In the genomic region with DNA sequence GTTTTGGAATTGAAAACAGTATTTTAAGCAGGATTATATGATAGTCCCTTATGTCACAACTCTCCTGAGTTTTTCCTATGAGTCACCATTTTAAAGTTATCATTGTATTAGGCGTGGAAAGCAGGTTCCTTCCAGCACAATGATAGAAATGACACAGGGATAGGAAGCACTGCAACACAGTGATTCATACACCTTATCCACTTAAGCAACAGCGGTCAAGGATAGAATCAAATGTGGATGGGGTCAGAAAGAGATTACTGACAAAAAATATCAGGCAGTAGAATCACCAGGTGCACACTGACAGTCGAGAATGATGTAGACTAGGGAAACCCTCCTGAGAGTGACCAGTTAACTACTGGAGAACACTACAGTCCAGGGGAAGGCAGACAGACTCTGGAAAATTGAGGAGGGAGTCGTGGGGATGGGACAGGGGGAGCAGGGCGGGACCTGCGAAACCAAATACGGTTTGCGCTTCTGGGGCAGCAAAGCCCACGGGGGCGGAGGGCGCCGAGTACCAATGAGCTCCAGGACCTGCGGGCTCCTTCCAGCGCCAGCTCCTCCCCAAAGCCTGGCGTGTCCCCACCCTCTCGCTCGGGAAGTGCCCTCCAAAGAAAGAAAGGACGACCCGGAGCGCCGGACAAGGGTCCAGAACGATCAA, we compare ENCODE assay signal across 8 cellular contexts. TPM values are rescaled to one million over a fixed set of nuclear protein-coding genes. Genes with fewer than 3 reads are reported as not detected.
DNase-seq lines count a peak whose midpoint lies in the region; ATAC-seq and TF ChIP-seq lines count a peak whose summit lies in the region.

No MANE protein-coding gene starts in this region.

- H3K4me3 ChIP-seq in Jurkat, Clone E6-1 (ENCODE audit: low read length): peak overlapping the region; percentile 90
- H3K4me3 ChIP-seq in duodenal mucosa (ENCODE audit: low read depth in 1 of 2, low read length in 2 of 2): peak overlapping the region; percentile 92 to 94

- TF ChIP-seq CTCF in type B pancreatic cell (conservative IDR thresholded peaks at IDR 0.05): no peak

- H3K9me3 ChIP-seq in duodenal mucosa (ENCODE audit: control insufficient read depth in 1 of 2, low read length in 2 of 2): no peaks in the 10 kb centered on the region

- no peak for DNase-seq in activated T-cell treated with anti-CD3 and anti-CD28 coated beads, Interleukin-2, amount 50 U/mL, for 4 hours
- DNase-seq in activated T-cell treated with anti-CD3 and anti-CD28 coated beads, Interleukin-2, amount 50 U/mL, for 1 hour: no peak
- DNase-seq in H4 (ENCODE audit: low spot score) (peak; percentile 26), SIG-M5 (lab: John Stamatoyannopoulos, UW) (peak; percentile 43), memory B cell (ENCODE audit: low spot score in 2 of 2) (no peak), type B pancreatic cell (ENCODE audit: extremely low spot score, unreplicated experiment) (no peak)
- peak; percentile 62 for DNase-seq in Jurkat, Clone E6-1 (ENCODE audit: low read depth, low spot score)

- no peaks in the 10 kb centered on the region for H3K36me3 ChIP-seq in duodenal mucosa (ENCODE audit: control insufficient read depth in 1 of 2, insufficient read depth in 2 of 2, low read length in 2 of 2)

- peak overlapping the region; percentile 100 for H3K27ac Mint-ChIP-seq in memory B cell
- peak overlapping the region; percentile 99 for H3K27ac Mint-ChIP-seq in type B pancreatic cell

- H3K36me3 Mint-ChIP-seq in activated T-cell treated with anti-CD3 and anti-CD28 coated beads, Interleukin-2, amount 50 U/mL, for 4 hours (ENCODE audit: insufficient read depth): peaks cover 6% of the 10 kb centered on the region
- H3K36me3 Mint-ChIP-seq in memory B cell (peaks cover 14% of the 10 kb centered on the region), type B pancreatic cell (no peaks in the 10 kb centered on the region)

- ATAC-seq in activated T-cell treated with anti-CD3 and anti-CD28 coated beads, Interleukin-2, amount 50 U/mL, for 4 hours: peak; percentile 56 to 63
- peak; percentile 10 for ATAC-seq in memory B cell (ENCODE audit: low read depth)

- no peaks in the 10 kb centered on the region for H3K27me3 Mint-ChIP-seq in activated T-cell treated with anti-CD3 and anti-CD28 coated beads, Interleukin-2, amount 50 U/mL, for 4 hours (ENCODE audit: low read depth)
- H3K27me3 Mint-ChIP-seq in memory B cell: no peaks in the 10 kb centered on the region
- no peaks in the 10 kb centered on the region for H3K27me3 Mint-ChIP-seq in type B pancreatic cell

- peaks cover 42% of the 10 kb centered on the region for H3K4me1 Mint-ChIP-seq in activated T-cell treated with anti-CD3 and anti-CD28 coated beads, Interleukin-2, amount 50 U/mL, for 4 hours (ENCODE audit: low read depth)
- H3K4me1 Mint-ChIP-seq in memory B cell (peaks cover 29% of the 10 kb centered on the region), type B pancreatic cell (ENCODE audit: unreplicated experiment) (peaks cover 23% of the 10 kb centered on the region)

- H3K27ac ChIP-seq in duodenal mucosa (ENCODE audit: low read depth, low read length): peak overlapping the region; percentile 91

- no peaks in the 10 kb centered on the region for H3K27me3 ChIP-seq in duodenal mucosa (ENCODE audit: control insufficient read depth in 1 of 2, insufficient read depth in 2 of 2, low read length in 2 of 2)

- H3K9ac ChIP-seq in duodenal mucosa (ENCODE audit: low read depth in 1 of 2, low read length in 2 of 2): peak overlapping the region; percentile 97 to 99

- no peaks in the 10 kb centered on the region for H3K9me3 Mint-ChIP-seq in activated T-cell treated with anti-CD3 and anti-CD28 coated beads, Interleukin-2, amount 50 U/mL, for 4 hours
- no peaks in the 10 kb centered on the region for H3K9me3 Mint-ChIP-seq in memory B cell
- no peaks in the 10 kb centered on the region for H3K9me3 Mint-ChIP-seq in type B pancreatic cell

- peak overlapping the region; percentile 94 for H3K4me3 Mint-ChIP-seq in activated T-cell treated with anti-CD3 and anti-CD28 coated beads, Interleukin-2, amount 50 U/mL, for 4 hours
- H3K4me3 Mint-ChIP-seq in memory B cell: peak overlapping the region; percentile 97
- peak overlapping the region; percentile 96 for H3K4me3 Mint-ChIP-seq in type B pancreatic cell

- peaks cover 19 to 32% of the 10 kb centered on the region in 2 donors for H3K4me1 ChIP-seq in duodenal mucosa (ENCODE audit: control insufficient read depth in 1 of 2, insufficient read depth in 2 of 2, low read length in 2 of 2)

RNA-seq across cellular contexts. Expression of a gene that starts 0.5 kb away (rescaled TPM):
- 1 to 10 TPM; 6.9 to 8.6 (median 8.3) TPM for total RNA-seq in activated T-cell treated with anti-CD3 and anti-CD28 coated beads, Interleukin-2, amount 50 U/mL, for 4 hours
- 20.7 and 22.5 TPM in 2 replicates for total RNA-seq in H4 (2014; rRNA removed; shearing (Covaris generic))
- 21.0 TPM for polyA plus RNA-seq in Jurkat, Clone E6-1 (2012; ENCODE audit: insufficient read depth, insufficient read length)
- 17.1 and 17.8 TPM in 2 replicates for total RNA-seq in type B pancreatic cell (ENCODE audit: low replicate concordance)

RNA-seq across cellular contexts. Expression of a gene that starts 44.0 kb away (rescaled TPM):
- total RNA-seq in activated T-cell treated with anti-CD3 and anti-CD28 coated beads, Interleukin-2, amount 50 U/mL, for 4 hours: 10 to 100 TPM; 29.0 to 35.4 (median 31.7) TPM
- total RNA-seq in H4 (2014; rRNA removed; shearing (Covaris generic)): 21.1 and 27.1 TPM in 2 replicates
- polyA plus RNA-seq in Jurkat, Clone E6-1 (2012; ENCODE audit: insufficient read depth, insufficient read length): 23.5 TPM
- 19.0 and 24.0 TPM in 2 replicates for total RNA-seq in type B pancreatic cell (ENCODE audit: low replicate concordance)

RNA-seq across cellular contexts. Expression of a gene that starts 44.2 kb away (rescaled TPM):
- total RNA-seq in activated T-cell treated with anti-CD3 and anti-CD28 coated beads, Interleukin-2, amount 50 U/mL, for 4 hours: 10 to 100 TPM; 10.2 to 14.6 (median 13.2) TPM
- total RNA-seq in H4 (2014; rRNA removed; shearing (Covaris generic)): 17.4 and 20.9 TPM in 2 replicates
- 5.8 TPM for polyA plus RNA-seq in Jurkat, Clone E6-1 (2012; ENCODE audit: insufficient read depth, insufficient read length)
- 16.9 and 21.5 TPM in 2 replicates for total RNA-seq in type B pancreatic cell (ENCODE audit: low replicate concordance)

Comparison
In these comparisons a context has a peak if more than half of its experiments do, and no peak if none do; other contexts are left out.
1. DNase-seq: peak in H4 (single experiment), Jurkat, Clone E6-1 (single experiment) and SIG-M5 (single experiment); none in activated T-cell treated with anti-CD3 and anti-CD28 coated beads, Interleukin-2, amount 50 U/mL, for 4 hours (single experiment), activated T-cell treated with anti-CD3 and anti-CD28 coated beads, Interleukin-2, amount 50 U/mL, for 1 hour (single experiment), memory B cell (0 of 2) and type B pancreatic cell (single experiment).
2. Peak in every context shown above with its lines, with median percentiles within 50 percentile points of each other: H3K4me3 Mint-ChIP-seq.